ENCODE assay signal across 9 cellular contexts in genomic region chr12:106333010-106333409, GRCh38.
"Had no signal": no experiment of that assay in that cellular context is flagged by ENCODE, and none has a peak within 500 bp of the region (broad histone marks: within the 10 kb centered on the region; RNA-seq: fewer than 3 reads in every experiment).

No MANE protein-coding gene starts in this region.

- H3K4me3 ChIP-seq: GM23248, HAP-1 had no signal

- ATAC-seq: HCT116, HepG2 had no signal

- H2AFZ ChIP-seq: GM23248 had no signal

- H3K9me3 Mint-ChIP-seq: IgD-negative memory B cell had no signal

- H3K36me3 ChIP-seq: HAP-1 had no signal

- H3K27ac Mint-ChIP-seq: IgD-negative memory B cell had no signal

- DNase-seq: GM23248, GOT3, H7 had no signal

- H3K4me2 ChIP-seq: KMS-11 had no signal

- H3K27me3 Mint-ChIP-seq: IgD-negative memory B cell had no signal

- H3K4me3 Mint-ChIP-seq: IgD-negative memory B cell had no signal

- H3K9ac ChIP-seq: GM23248, KMS-11 had no signal

- FAIRE-seq: HepG2 had no signal

- H3K9me3 ChIP-seq: HAP-1 had no signal

- H3K4me1 ChIP-seq: HAP-1 had no signal

- H3K27ac ChIP-seq: GM23248, HL-60, KMS-11 had no signal
